In the genomic region with DNA sequence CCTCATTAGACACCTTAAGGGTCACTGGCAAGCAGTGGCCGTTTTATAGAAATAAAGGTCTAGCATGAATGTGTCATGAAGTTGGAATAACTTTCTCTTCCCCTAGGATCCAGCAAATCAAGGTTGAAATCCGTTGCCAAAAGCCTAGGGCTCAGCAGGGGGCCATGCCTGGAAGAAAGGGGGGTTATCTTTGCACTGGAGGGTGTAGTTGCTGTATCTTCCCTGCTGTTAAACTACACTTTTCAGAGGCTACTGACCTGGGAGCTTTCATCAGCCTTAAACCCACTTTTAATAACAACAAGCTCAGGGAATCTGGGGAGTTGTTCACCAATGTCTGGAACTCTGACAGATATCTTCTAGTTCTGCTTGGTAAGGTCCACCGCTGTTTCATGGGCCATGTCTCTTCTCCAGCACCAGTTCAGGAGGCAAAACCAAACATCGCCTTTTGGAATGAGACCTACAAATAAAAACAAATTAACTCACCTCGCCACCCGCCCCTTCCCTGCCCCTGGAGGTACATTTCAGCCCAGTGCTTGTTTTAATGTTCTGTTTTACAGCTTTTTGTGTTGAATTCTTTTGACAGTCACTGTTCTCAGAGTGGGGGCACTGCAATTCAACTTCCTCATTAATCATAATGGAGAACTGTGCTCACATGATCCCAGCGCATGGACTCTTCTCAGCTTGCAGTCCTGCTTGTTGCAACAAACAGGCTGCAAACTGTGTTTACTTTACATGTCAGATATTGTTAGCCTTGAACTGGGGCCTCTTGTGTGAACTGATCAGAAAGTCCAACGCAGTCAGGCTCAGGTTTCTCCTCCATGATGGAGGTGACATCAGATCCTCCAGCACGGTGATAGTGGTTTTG, we compare ENCODE assay signal across 1 cellular context.
TF ChIP-seq lines count a peak whose summit lies in the region.

No MANE protein-coding gene starts in this region.

TF ChIP-seq in HEK293, 187 proteins besides CTCF, POLR2A, EP300 and RAD21 (continued from another document and continues in another):
- TF ChIP-seq ZNF830 (tag by site-specific recombination; IDR thresholded peaks at IDR 0.05; ENCODE audit: low read depth) (no peak), IKZF3 (tag by site-specific recombination; IDR thresholded peaks at IDR 0.05) (peak; percentile 32; the same call in 1 of the 2 replicates), ZNF791 (tag by site-specific recombination; IDR thresholded peaks at IDR 0.05) (no peak), RBAK (tag by site-specific recombination; IDR thresholded peaks at IDR 0.05) (no peak), ZNF433 (tag by site-specific recombination; IDR thresholded peaks at IDR 0.05; ENCODE audit: low read depth) (no peak), ZNF248 (tag by site-specific recombination; IDR thresholded peaks at IDR 0.05) (no peak), ZNF843 (tag by site-specific recombination; IDR thresholded peaks at IDR 0.05) (peak; percentile 86), ZNF488 (tag by site-specific recombination; IDR thresholded peaks at IDR 0.05) (no peak), ZNF510 (tag by site-specific recombination; IDR thresholded peaks at IDR 0.05; ENCODE audit: insufficient replicate concordance) (no peak), ZNF174 (tag by site-specific recombination; IDR thresholded peaks at IDR 0.05) (no peak), ZNF274 (IDR thresholded peaks at IDR 0.05; ENCODE audit: low read length) (no peak), ZNF274 (tag by site-specific recombination; IDR thresholded peaks at IDR 0.05; ENCODE audit: borderline replicate concordance) (no peak), ZNF350 (tag by site-specific recombination; IDR thresholded peaks at IDR 0.05) (no peak), ZNF221 (tag by site-specific recombination; IDR thresholded peaks at IDR 0.05; ENCODE audit: borderline replicate concordance) (no peak), ZNF610 (tag by site-specific recombination; IDR thresholded peaks at IDR 0.05; ENCODE audit: borderline replicate concordance) (0 out of 2 replicates have a peak, but pooled peaks have one; percentile 32), ZNF394 (tag by site-specific recombination; IDR thresholded peaks at IDR 0.05; ENCODE audit: borderline replicate concordance) (no peak; the same call in 1 of the 2 replicates), ZNF664 (tag by site-specific recombination; IDR thresholded peaks at IDR 0.05) (0 out of 2 replicates have a peak, but pooled peaks have one; percentile 17), ZNF837 (tag by site-specific recombination; IDR thresholded peaks at IDR 0.05) (no peak), ZNF18 (tag by site-specific recombination; IDR thresholded peaks at IDR 0.05) (peak; percentile 99), ZNF48 (tag by site-specific recombination; IDR thresholded peaks at IDR 0.05) (no peak), ZBTB20 (tag by site-specific recombination; IDR thresholded peaks at IDR 0.05) (no peak), ZNF112 (tag by site-specific recombination; IDR thresholded peaks at IDR 0.05) (no peak), ZNF140 (tag by site-specific recombination; IDR thresholded peaks at IDR 0.05) (no peak), ZNF777 (tag by site-specific recombination; IDR thresholded peaks at IDR 0.05; ENCODE audit: borderline replicate concordance) (no peak), ZNF600 (tag by site-specific recombination; IDR thresholded peaks at IDR 0.05) (peak; percentile 92), ZNF391 (tag by site-specific recombination; IDR thresholded peaks at IDR 0.05; ENCODE audit: borderline replicate concordance, low read depth) (peak; percentile 71; the same call in 1 of the 2 replicates), INSM2 (tag by site-specific recombination; IDR thresholded peaks at IDR 0.05) (peak; percentile 91), SP7 (tag by site-specific recombination; IDR thresholded peaks at IDR 0.05) (peak; percentile 59; the same call in 1 of the 2 replicates), ZNF76 (tag by site-specific recombination; IDR thresholded peaks at IDR 0.05; ENCODE audit: borderline replicate concordance, low read depth) (peak; percentile 33; the same call in 1 of the 2 replicates), SCRT1 (tag by site-specific recombination; IDR thresholded peaks at IDR 0.05; ENCODE audit: borderline replicate concordance) (no peak; the same call in 1 of the 2 replicates), ZBTB21 (tag by site-specific recombination; IDR thresholded peaks at IDR 0.05) (0 out of 2 replicates have a peak, but pooled peaks have one; percentile 42), TCF7L2 (IDR thresholded peaks at IDR 0.05; ENCODE audit: borderline replicate concordance, low read depth, low read length) (no peak), WT1 (tag by site-specific recombination; IDR thresholded peaks at IDR 0.05) (peak; percentile 71; the same call in 1 of the 2 replicates), PRDM4 (tag by site-specific recombination; IDR thresholded peaks at IDR 0.05) (peak; percentile 82), PRDM1 (tag by site-specific recombination; IDR thresholded peaks at IDR 0.05) (no peak), ZNF423 (tag by site-specific recombination; IDR thresholded peaks at IDR 0.05) (0 out of 2 replicates have a peak, but pooled peaks have one; percentile 46), ZNF639 (tag by site-specific recombination; IDR thresholded peaks at IDR 0.05) (no peak), REPIN1 (tag by site-specific recombination; IDR thresholded peaks at IDR 0.05; ENCODE audit: low read depth) (no peak), ZNF629 (tag by site-specific recombination; IDR thresholded peaks at IDR 0.05) (peak; percentile 87), ZNF169 (tag by site-specific recombination; IDR thresholded peaks at IDR 0.05) (no peak), ZNF146 (tag by site-specific recombination; IDR thresholded peaks at IDR 0.05) (0 out of 2 replicates have a peak, but pooled peaks have one; percentile 5), ZNF549 (tag by site-specific recombination; IDR thresholded peaks at IDR 0.05) (no peak), YY1 (tag by site-specific recombination; IDR thresholded peaks at IDR 0.05) (peak; percentile 75), ZBTB49 (tag by site-specific recombination; IDR thresholded peaks at IDR 0.05; ENCODE audit: low read depth) (no peak), ZNF335 (tag by site-specific recombination; conservative IDR thresholded peaks at IDR 0.05) (peak; percentile 52; the same call in 1 of the 2 replicates), ZNF133 (tag by site-specific recombination; IDR thresholded peaks at IDR 0.05) (no peak), ZSCAN30 (tag by site-specific recombination; IDR thresholded peaks at IDR 0.05) (no peak; the same call in none of the 2 replicates), ZBTB7A (tag by site-specific recombination; IDR thresholded peaks at IDR 0.05; ENCODE audit: low read depth) (no peak), SCRT2 (tag by site-specific recombination; IDR thresholded peaks at IDR 0.05) (peak; percentile 78)
- TF ChIP-seq, protein P1, sequence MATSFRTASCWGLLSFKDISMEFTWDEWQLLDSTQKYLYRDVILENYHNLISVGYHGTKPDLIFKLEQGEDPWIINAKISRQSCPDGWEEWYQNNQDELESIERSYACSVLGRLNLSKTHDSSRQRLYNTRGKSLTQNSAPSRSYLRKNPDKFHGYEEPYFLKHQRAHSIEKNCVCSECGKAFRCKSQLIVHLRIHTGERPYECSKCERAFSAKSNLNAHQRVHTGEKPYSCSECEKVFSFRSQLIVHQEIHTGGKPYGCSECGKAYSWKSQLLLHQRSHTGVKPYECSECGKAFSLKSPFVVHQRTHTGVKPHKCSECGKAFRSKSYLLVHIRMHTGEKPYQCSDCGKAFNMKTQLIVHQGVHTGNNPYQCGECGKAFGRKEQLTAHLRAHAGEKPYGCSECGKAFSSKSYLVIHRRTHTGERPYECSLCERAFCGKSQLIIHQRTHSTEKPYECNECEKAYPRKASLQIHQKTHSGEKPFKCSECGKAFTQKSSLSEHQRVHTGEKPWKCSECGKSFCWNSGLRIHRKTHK (tag by site-specific recombination; IDR thresholded peaks at IDR 0.05), result no peak
- TF ChIP-seq, protein P2, sequence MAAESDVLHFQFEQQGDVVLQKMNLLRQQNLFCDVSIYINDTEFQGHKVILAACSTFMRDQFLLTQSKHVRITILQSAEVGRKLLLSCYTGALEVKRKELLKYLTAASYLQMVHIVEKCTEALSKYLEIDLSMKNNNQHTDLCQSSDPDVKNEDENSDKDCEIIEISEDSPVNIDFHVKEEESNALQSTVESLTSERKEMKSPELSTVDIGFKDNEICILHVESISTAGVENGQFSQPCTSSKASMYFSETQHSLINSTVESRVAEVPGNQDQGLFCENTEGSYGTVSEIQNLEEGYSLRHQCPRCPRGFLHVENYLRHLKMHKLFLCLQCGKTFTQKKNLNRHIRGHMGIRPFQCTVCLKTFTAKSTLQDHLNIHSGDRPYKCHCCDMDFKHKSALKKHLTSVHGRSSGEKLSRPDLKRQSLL (tag by site-specific recombination; IDR thresholded peaks at IDR 0.05), result peak; percentile 42; the same call in 1 of the 2 replicates
